Comparison of ENCODE assay signal across 10 cellular contexts in the genomic region with DNA sequence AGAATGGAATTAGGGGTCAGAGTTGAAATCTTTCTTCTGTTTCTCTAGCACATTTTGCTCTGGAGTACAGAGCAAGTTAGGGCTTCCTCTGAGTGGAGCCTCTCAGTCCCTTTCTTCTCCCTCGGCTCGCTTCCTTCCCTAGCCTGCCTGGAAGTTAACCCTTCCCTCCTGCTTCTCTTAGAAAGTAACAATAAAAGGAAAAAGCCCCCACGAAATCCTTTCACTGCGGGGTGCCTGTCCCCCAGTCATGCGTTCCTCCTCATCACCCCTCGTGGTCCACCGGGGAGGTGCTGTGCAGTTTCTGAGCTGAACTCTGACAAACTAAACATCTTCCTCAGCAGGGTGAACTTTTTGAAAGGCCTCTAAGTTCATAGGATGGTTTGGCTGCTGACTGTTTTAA. TPM values are rescaled to one million over a fixed set of nuclear protein-coding genes. Genes with fewer than 3 reads are reported as not detected.
A peak's percentile ranks its signal among the peaks of the same experiment; 100 is the strongest.
DNase-seq lines count a peak whose midpoint lies in the region; ATAC-seq and TF ChIP-seq lines count a peak whose summit lies in the region.
"Had no signal": no experiment of that assay in that cellular context is flagged by ENCODE, and none has a peak within 500 bp of the region (broad histone marks: within the 10 kb centered on the region; RNA-seq: fewer than 3 reads in every experiment).

No MANE protein-coding gene starts in this region.

- H3K9ac ChIP-seq in adipocyte (ENCODE audit: low read length): no peak overlapping the region
- H3K9ac ChIP-seq: KMS-11 had no signal

- H3K9me3 ChIP-seq in adipocyte (ENCODE audit: control insufficient read depth, low read length) (no peaks in the 10 kb centered on the region), lower lobe of right lung (no peaks in the 10 kb centered on the region)

- H3K4me3 ChIP-seq in adipocyte (ENCODE audit: low read length): no peak overlapping the region
- peak overlapping the region; percentile 55 for H3K4me3 ChIP-seq in lower lobe of right lung

- H3K4me1 Mint-ChIP-seq in activated naive CD4-positive, alpha-beta T cell treated with anti-CD3 and anti-CD28 coated beads, Interleukin-2, amount 50 U/mL, for 24 hours: peaks cover 24% of the 10 kb centered on the region
- H3K4me1 Mint-ChIP-seq in type B pancreatic cell (ENCODE audit: unreplicated experiment): peaks cover 38% of the 10 kb centered on the region
- H3K4me1 Mint-ChIP-seq in activated naive CD4-positive, alpha-beta T cell treated with anti-CD3 and anti-CD28 coated beads for 36 hours (ENCODE audit: low read depth): peaks cover 27% of the 10 kb centered on the region

- H3K27ac ChIP-seq in lower lobe of right lung: no peak overlapping the region
- H3K27ac ChIP-seq: KMS-11 had no signal

- H3K4me3 Mint-ChIP-seq in activated naive CD4-positive, alpha-beta T cell treated with anti-CD3 and anti-CD28 coated beads, Interleukin-2, amount 50 U/mL, for 24 hours: peak overlapping the region; percentile 59
- H3K4me3 Mint-ChIP-seq in type B pancreatic cell: peak overlapping the region; percentile 98
- no peak overlapping the region for H3K4me3 Mint-ChIP-seq in activated naive CD4-positive, alpha-beta T cell treated with anti-CD3 and anti-CD28 coated beads for 36 hours

- CTCF ChIA-PET in activated naive CD4-positive, alpha-beta T cell treated with anti-CD3 and anti-CD28 coated beads for 36 hours (lab: Charles Lee): interaction anchor here (1.1 kb wide), 2 partner anchors 32 to 116 kb away, joined by 3 read pairs; no protein-coding TSS in a partner anchor

- no peaks in the 10 kb centered on the region for H3K9me3 Mint-ChIP-seq in activated naive CD4-positive, alpha-beta T cell treated with anti-CD3 and anti-CD28 coated beads, Interleukin-2, amount 50 U/mL, for 24 hours
- peaks cover 4% of the 10 kb centered on the region for H3K9me3 Mint-ChIP-seq in type B pancreatic cell
- H3K9me3 Mint-ChIP-seq in activated naive CD4-positive, alpha-beta T cell treated with anti-CD3 and anti-CD28 coated beads for 36 hours: no peaks in the 10 kb centered on the region

- TF ChIP-seq CTCF in lower lobe of right lung (IDR thresholded peaks at IDR 0.05): no peak
- peak; percentile 42 for TF ChIP-seq CTCF in type B pancreatic cell (conservative IDR thresholded peaks at IDR 0.05)

- H3K27me3 Mint-ChIP-seq in activated naive CD4-positive, alpha-beta T cell treated with anti-CD3 and anti-CD28 coated beads, Interleukin-2, amount 50 U/mL, for 24 hours: peaks cover 49% of the 10 kb centered on the region
- peaks cover 33% of the 10 kb centered on the region for H3K27me3 Mint-ChIP-seq in type B pancreatic cell
- H3K27me3 Mint-ChIP-seq in activated naive CD4-positive, alpha-beta T cell treated with anti-CD3 and anti-CD28 coated beads for 36 hours (ENCODE audit: low read depth): peaks cover 64% of the 10 kb centered on the region

- H3K4me1 ChIP-seq in adipocyte (ENCODE audit: control insufficient read depth, insufficient read depth, low read length) (peaks cover 23% of the 10 kb centered on the region), lower lobe of right lung (peaks cover 37% of the 10 kb centered on the region)

- no peak overlapping the region for H3K27ac Mint-ChIP-seq in activated naive CD4-positive, alpha-beta T cell treated with anti-CD3 and anti-CD28 coated beads, Interleukin-2, amount 50 U/mL, for 24 hours
- peak overlapping the region; percentile 93 for H3K27ac Mint-ChIP-seq in type B pancreatic cell
- no peak overlapping the region for H3K27ac Mint-ChIP-seq in activated naive CD4-positive, alpha-beta T cell treated with anti-CD3 and anti-CD28 coated beads for 36 hours
- H3K27ac Mint-ChIP-seq: CD4-positive, CD25-positive, alpha-beta regulatory T cell had no signal

- no peaks in the 10 kb centered on the region for H3K36me3 Mint-ChIP-seq in activated naive CD4-positive, alpha-beta T cell treated with anti-CD3 and anti-CD28 coated beads, Interleukin-2, amount 50 U/mL, for 24 hours
- peaks cover 10% of the 10 kb centered on the region for H3K36me3 Mint-ChIP-seq in type B pancreatic cell
- H3K36me3 Mint-ChIP-seq in activated naive CD4-positive, alpha-beta T cell treated with anti-CD3 and anti-CD28 coated beads for 36 hours (ENCODE audit: low read depth): no peaks in the 10 kb centered on the region
- H3K36me3 Mint-ChIP-seq: CD4-positive, CD25-positive, alpha-beta regulatory T cell had no signal

- H3K36me3 ChIP-seq in adipocyte (ENCODE audit: control insufficient read depth, insufficient read depth, low read length, severe bottlenecking) (no peaks in the 10 kb centered on the region), lower lobe of right lung (no peaks in the 10 kb centered on the region)

- H3K27me3 ChIP-seq in adipocyte (replicated peaks; ENCODE audit: control insufficient read depth, insufficient read depth, low read length) (peaks cover 28% of the 10 kb centered on the region), lower lobe of right lung (ENCODE audit: low read depth) (peaks cover 53% of the 10 kb centered on the region)

- ATAC-seq in lower lobe of right lung (no peak), GM19397 (IDR thresholded peaks at IDR 0.05; ENCODE audit: unreplicated experiment) (no peak), GM19328 (IDR thresholded peaks at IDR 0.05; ENCODE audit: unreplicated experiment) (no peak)

- no peak for DNase-seq in activated naive CD4-positive, alpha-beta T cell treated with anti-CD3 and anti-CD28 coated beads, Interleukin-2, amount 50 U/mL, for 16 hours
- DNase-seq in adipocyte (ENCODE audit: low read depth) (peak; percentile 48), lower lobe of right lung (no peak), type B pancreatic cell (ENCODE audit: extremely low spot score, unreplicated experiment) (no peak)
- no peak for DNase-seq in activated naive CD4-positive, alpha-beta T cell treated with anti-CD3 and anti-CD28 coated beads for 36 hours
- DNase-seq: CD4-positive, CD25-positive, alpha-beta regulatory T cell had no signal

- intact Hi-C loops in lower lobe of right lung (cut with DNase I): no loop called here
- intact Hi-C loops in activated naive CD4-positive, alpha-beta T cell treated with anti-CD3 and anti-CD28 coated beads for 36 hours (cut with micrococcal nuclease): no loop called here

RNA-seq across cellular contexts. Expression of gene IGFBP2, which starts 2.0 kb away (rescaled TPM):
- total RNA-seq in lower lobe of right lung (37.7 TPM), type B pancreatic cell (ENCODE audit: low replicate concordance) (121 and 252 TPM in 2 replicates)
- total RNA-seq in activated naive CD4-positive, alpha-beta T cell treated with anti-CD3 and anti-CD28 coated beads for 36 hours: 1 to 10 TPM; 2.4 to 2.7 TPM
- total RNA-seq: CD4-positive, CD25-positive, alpha-beta regulatory T cell had no signal

Comparison
In these comparisons a context has a peak if more than half of its experiments do, and no peak if none do; other contexts are left out.
1. RNA of gene IGFBP2, which starts 2.0 kb away (total RNA-seq): 121 to 252 TPM in type B pancreatic cell and 37.7 TPM in lower lobe of right lung (single experiment); 2.4 to 2.7 TPM in activated naive CD4-positive, alpha-beta T cell treated with anti-CD3 and anti-CD28 coated beads for 36 hours; every median in the first group is over 10 times any median in the second.